ENCODE assay signal across 1 cellular context in genomic region chr7:44909596-44909995, GRCh38.
A peak's percentile ranks its signal among the peaks of the same experiment; 100 is the strongest.
TF ChIP-seq lines count a peak whose summit lies in the region.

No MANE protein-coding gene starts in this region.

TF ChIP-seq in K562, 482 proteins besides CTCF, POLR2A, EP300 and RAD21 (continued from another document):
- TF ChIP-seq CEBPG (CRISPR knock-in tag; IDR thresholded peaks at IDR 0.05), result peak; percentile 52; the same call in 1 of the 2 replicates
- TF ChIP-seq CEBPG (tag; conservative IDR thresholded peaks at IDR 0.05 in 1 of 2, IDR thresholded peaks at IDR 0.05 in 1 of 2), result peak; percentile 37 to 50; a peak in 3 of 4 replicates
- TF ChIP-seq KDM2B (CRISPR knock-in tag; IDR thresholded peaks at IDR 0.05), result no peak
- 0 out of 2 replicates have a peak, but pooled peaks have one; percentile 22 for TF ChIP-seq ATF3 (IDR thresholded peaks at IDR 0.05)
- TF ChIP-seq ATF3 (CRISPR knock-in tag; conservative IDR thresholded peaks at IDR 0.05), result no peak
- no peak for TF ChIP-seq RBM17 (IDR thresholded peaks at IDR 0.05; ENCODE audit: borderline replicate concordance, low read depth, low read length)
- peak; percentile 86 for TF ChIP-seq CEBPB (tag; IDR thresholded peaks at IDR 0.05)
